Comparison of ENCODE assay signal across 31 cellular contexts in genomic region chrX:38583185-38583584, GRCh38. TPM values are rescaled to one million over a fixed set of nuclear protein-coding genes. Genes with fewer than 3 reads are reported as not detected.
"Had no signal": no experiment of that assay in that cellular context is flagged by ENCODE, and none has a peak within 500 bp of the region (broad histone marks: within the 10 kb centered on the region; RNA-seq: fewer than 3 reads in every experiment).

No MANE protein-coding gene starts in this region.

- H3K4me3 ChIP-seq: body of pancreas, esophagus squamous epithelium, gastroesophageal sphincter had no signal

- ATAC-seq: activated CD4-positive, CD25-positive, alpha-beta regulatory T cell treated with anti-CD3 and anti-CD28 coated beads, Interleukin-2, amount 50 U/mL, for 24 hours; activated CD8-positive, alpha-beta memory T cell treated with anti-CD3 and anti-CD28 coated beads, Interleukin-2, amount 10 ng/mL, durations not matched to agents 7 days and 5 days; activated CD8-positive, alpha-beta T cell treated with anti-CD3 and anti-CD28 coated beads, Interleukin-2, amount 10 ng/mL, durations not matched to agents 7 days and 5 days; body of pancreas; gastroesophageal sphincter; T-helper 17 cell had no signal

- FAIRE-seq: colon, endometrium, endothelial cell of umbilical vein had no signal

- H3K4me1 ChIP-seq: esophagus squamous epithelium, gastroesophageal sphincter had no signal

- H3K9me3 ChIP-seq: body of pancreas, esophagus squamous epithelium, gastroesophageal sphincter had no signal

- DNase-seq: activated B cell treated with CpG ODN at 0.5 μM for 24 hours; activated CD4-positive, alpha-beta memory T cell treated with anti-CD3 and anti-CD28 coated beads for 36 hours; activated CD4-positive, alpha-beta T cell treated with anti-CD3 and anti-CD28 coated beads, Interleukin-2, amount 10 ng/mL, durations not matched to agents 24 days and 14 days; activated CD8-positive, alpha-beta memory T cell treated with anti-CD3 and anti-CD28 coated beads, Interleukin-2, amount 10 ng/mL, durations not matched to agents 7 days and 5 days; activated CD8-positive, alpha-beta memory T cell treated with anti-CD3 and anti-CD28 coated beads, Interleukin-2, amount 50 U/mL, for 4 hours; activated CD8-positive, alpha-beta T cell treated with anti-CD3 and anti-CD28 coated beads, Interleukin-2, amount 10 ng/mL, durations not matched to agents 7 days and 5 days; activated effector memory CD4-positive, alpha-beta T cell treated with anti-CD3 and anti-CD28 coated beads, Interleukin-2, amount 50 U/mL, for 16 hours; activated naive CD4-positive, alpha-beta T cell treated with anti-CD3 and anti-CD28 coated beads for 36 hours; activated T-cell treated with anti-CD3 and anti-CD28 coated beads, Interleukin-2, amount 50 U/mL, for 1 hour; activated T-cell treated with anti-CD3 and anti-CD28 coated beads, Interleukin-2, amount 50 U/mL, for 48 hours; amniotic stem cell; anterior cingulate cortex; body of pancreas; caudate nucleus; effector CD8-positive, alpha-beta T cell; esophagus squamous epithelium; foreskin melanocyte; T-helper 1 cell; T-helper 17 cell; T1000; WERI-Rb-1 had no signal

- H3K27me3 ChIP-seq: body of pancreas, esophagus squamous epithelium, gastroesophageal sphincter had no signal

- H3K27ac ChIP-seq: body of pancreas, epithelial cell of prostate, esophagus squamous epithelium, gastroesophageal sphincter, WERI-Rb-1 had no signal

- H3K36me3 ChIP-seq: esophagus squamous epithelium, gastroesophageal sphincter, WERI-Rb-1 had no signal

RNA-seq across cellular contexts. Expression of gene TSPAN7, which starts 21.8 kb away (rescaled TPM):
- total RNA-seq: activated B cell treated with CpG ODN at 0.5 μM for 24 hours; activated CD4-positive, alpha-beta T cell treated with anti-CD3 and anti-CD28 coated beads, Interleukin-2, amount 10 ng/mL, durations not matched to agents 24 days and 14 days; activated CD8-positive, alpha-beta memory T cell treated with anti-CD3 and anti-CD28 coated beads, Interleukin-2, amount 10 ng/mL, durations not matched to agents 7 days and 5 days; activated CD8-positive, alpha-beta T cell treated with anti-CD3 and anti-CD28 coated beads, Interleukin-2, amount 10 ng/mL, durations not matched to agents 7 days and 5 days; activated T-helper 2 cell treated with anti-CD3 and anti-CD28 coated beads, Interferon-gamma antibody, Interleukin-2, Interleukin-4, amounts not matched to agents 10 μg/mL and 5 μg/mL and 100 μg/mL, durations not matched to agents 14 hours and 24 hours and 36 hours; chondrocyte; fibroblast of lung; fibroblast of villous mesenchyme had no signal
